8 cellular contexts compared by ENCODE assay signal in genomic region chr1:206178061-206178989, GRCh38. TPM values are rescaled to one million over a fixed set of nuclear protein-coding genes. Genes with fewer than 3 reads are reported as not detected.
DNase-seq lines count a peak whose midpoint lies in the region; ATAC-seq and TF ChIP-seq lines count a peak whose summit lies in the region.
"Not testable (repeated sequence)": the region's sequence is repeated elsewhere in the genome, so short reads cannot be mapped to it uniquely, and the experiment has no call there.

No MANE protein-coding gene starts in this region.

- not testable (repeated sequence) for H3K27me3 Mint-ChIP-seq in HFFc6 (ENCODE audit: insufficient read depth)

- not testable (repeated sequence) for H2BK15ac ChIP-seq in mesenchymal stem cell (ENCODE audit: low read depth, poor library complexity, severe bottlenecking)

- not testable (repeated sequence) for TF ChIP-seq CTCF in HFFc6 (IDR thresholded peaks at IDR 0.05); NB4 (IDR thresholded peaks at IDR 0.05; ENCODE audit: low read depth, low read length); fibroblast of lung (conservative IDR thresholded peaks at IDR 0.05 in 1 of 2, IDR thresholded peaks at IDR 0.05 in 1 of 2; ENCODE audit: low read depth in 1 of 2, low read length in 2 of 2)

- H3K4ac ChIP-seq in mesenchymal stem cell (ENCODE audit: low read depth in 1 of 2, low read length in 2 of 2), result peak overlapping the region in 1 of 2 experiments; percentile 61

- peak overlapping the region; percentile 47; the same call in 1 of the 2 replicates for H3K4me3 Mint-ChIP-seq in HFFc6

- not testable (repeated sequence) for H2BK5ac ChIP-seq in mesenchymal stem cell (ENCODE audit: low read depth, low read length, poor library complexity, severe bottlenecking)

- H3K36me3 Mint-ChIP-seq in HFFc6 (ENCODE audit: low read depth), result not testable (repeated sequence)

- not testable (repeated sequence) for H3K9me3 Mint-ChIP-seq in HFFc6

- not testable (repeated sequence) for H3K27ac ChIP-seq in fibroblast of lung (ENCODE audit: insufficient read depth, low read length); mesenchymal stem cell (ENCODE audit: low read length, poor library complexity, severe bottlenecking)

- not testable (repeated sequence) for H3K79me1 ChIP-seq in mesenchymal stem cell (replicated peaks; ENCODE audit: low read length, poor library complexity, severe bottlenecking)

- not testable (repeated sequence) for H3K9ac ChIP-seq in fibroblast of lung (ENCODE audit: insufficient read depth, low read length); mesenchymal stem cell (ENCODE audit: low read length)

- not testable (repeated sequence) for H3K18ac ChIP-seq in mesenchymal stem cell (ENCODE audit: low read depth in 1 of 2, low read length in 2 of 2)

- not testable (repeated sequence) for H4K8ac ChIP-seq in mesenchymal stem cell (ENCODE audit: low read length)

- DNase-seq in Daoy (ENCODE audit: low read depth) (peak; percentile 20), HFFc6 (peak; percentile 89), NB4 (ENCODE audit: low read depth) (peak; percentile 92), astrocyte of the hippocampus (ENCODE audit: low read depth, low spot score) (peak; percentile 10), fibroblast of lung (ENCODE audit: low read depth in 2 of 2) (peak; percentile 69 to 90), mesenchymal stem cell (peak; percentile 81), stromal cell of bone marrow (ENCODE audit: low read depth) (peak; percentile 62)

- not testable (repeated sequence) for H4K91ac ChIP-seq in mesenchymal stem cell (ENCODE audit: low read length)

- ATAC-seq in SK-N-SH treated with all-trans-retinoic acid at 6 μM for 48 hours, result peak; percentile 19; the same call in 2 of the 3 replicates

- H2AK5ac ChIP-seq in mesenchymal stem cell (ENCODE audit: low read length, severe bottlenecking), result not testable (repeated sequence)

- H3K4me2 ChIP-seq in fibroblast of lung (ENCODE audit: extremely low read depth, insufficient read depth, low read length); mesenchymal stem cell (ENCODE audit: low read length, poor library complexity, severe bottlenecking): not testable (repeated sequence)

- H2AFZ ChIP-seq in fibroblast of lung (ENCODE audit: low read length); mesenchymal stem cell (ENCODE audit: low read depth, low read length): not testable (repeated sequence)

- TF ChIP-seq POLR2A in NB4 (IDR thresholded peaks at IDR 0.05; ENCODE audit: extremely low read depth, insufficient read length), result not testable (repeated sequence)

- not testable (repeated sequence) for H2BK120ac ChIP-seq in mesenchymal stem cell (ENCODE audit: low read depth, low read length)

- H3K36me3 ChIP-seq in fibroblast of lung (ENCODE audit: control insufficient read depth, insufficient read depth, low read length); mesenchymal stem cell (ENCODE audit: control insufficient read depth in 1 of 2, insufficient read depth in 2 of 2, low read depth in 1 of 2, low read length in 2 of 2): not testable (repeated sequence)

- peak overlapping the region; percentile 28 for H3K4me3 ChIP-seq in NB4 (ENCODE audit: low read depth, low read length)
- H3K4me3 ChIP-seq in fibroblast of lung (replicated peaks in 1 of 4; ENCODE audit: control extremely low read depth in 1 of 4, insufficient read depth in 1 of 4, low read depth in 3 of 4, low read length in 4 of 4); mesenchymal stem cell (ENCODE audit: insufficient read depth in 1 of 2, low read depth in 1 of 2, low read length in 2 of 2): not testable (repeated sequence)

- H3K27me3 ChIP-seq in fibroblast of lung (ENCODE audit: control insufficient read depth, insufficient read depth, low read length); mesenchymal stem cell (ENCODE audit: control insufficient read depth in 1 of 2, insufficient read depth in 1 of 2, low read length in 2 of 2): not testable (repeated sequence)

- WGBS in mesenchymal stem cell, result 100% methylated on average over 1 of the region's 9 CpGs

- H3K9me3 ChIP-seq in fibroblast of lung (ENCODE audit: control insufficient read depth, insufficient read depth, low read depth, low read length); mesenchymal stem cell (ENCODE audit: control insufficient read depth, low read length): not testable (repeated sequence)

- not testable (repeated sequence) for H3K14ac ChIP-seq in mesenchymal stem cell (ENCODE audit: low read length in 2 of 2)

- not testable (repeated sequence) for H4K20me1 ChIP-seq in fibroblast of lung (ENCODE audit: control insufficient read depth, extremely low read depth, insufficient read depth, low read length)

- H2BK12ac ChIP-seq in mesenchymal stem cell (ENCODE audit: low read length in 2 of 2), result not testable (repeated sequence)

- peak overlapping the region; percentile 89 for H3K27ac Mint-ChIP-seq in HFFc6

- H3K4me1 Mint-ChIP-seq in HFFc6 (ENCODE audit: low read depth), result peaks cover 20% of the 10 kb centered on the region

- not testable (repeated sequence) for H3K79me2 ChIP-seq in fibroblast of lung (ENCODE audit: control insufficient read depth, insufficient read depth, low read length)

- H3K4me1 ChIP-seq in fibroblast of lung (ENCODE audit: control insufficient read depth, extremely low read depth, insufficient read depth, low read length); mesenchymal stem cell (ENCODE audit: control insufficient read depth, insufficient read depth, low read depth, low read length): not testable (repeated sequence)

- H3K23ac ChIP-seq in mesenchymal stem cell (ENCODE audit: low read length in 2 of 2), result not testable (repeated sequence)

RNA-seq across cellular contexts. Expression of gene FAM72A, which starts 24.3 kb away (rescaled TPM):
- 11.4 and 20.7 TPM in 2 replicates for total RNA-seq in Daoy (2014; rRNA removed; shearing (Covaris generic))
- total RNA-seq in HFFc6 (2021; fragmentation: NEBNext Ultra II Directional; extraction: Animal tissue kit (Norgen Biotek cat#: 25700)), result 1 to 10 TPM; 6.8 to 8.2 (median 7.2) TPM
- total RNA-seq in fibroblast of lung, result 1.8 and 4.5 TPM in 2 replicates
- 1.5 and 4.5 TPM in 2 replicates for polyA plus RNA-seq in fibroblast of lung
- polyA plus RNA-seq in fibroblast of lung (2012), result 2.1 and 4.1 TPM in 2 replicates
- 3.7 TPM in 1 of 2 replicates, not detected in the other for polyA minus RNA-seq in fibroblast of lung (ENCODE audit: low replicate concordance)
- 1.9 TPM for polyA plus RNA-seq in mesenchymal stem cell (2013, experiment 1 of 2)
- polyA plus RNA-seq in mesenchymal stem cell (2013, experiment 2 of 2), result 1.9 TPM

RNA-seq across cellular contexts. Expression of gene SRGAP2, which starts 25.0 kb away (rescaled TPM):
- total RNA-seq in Daoy (2014; rRNA removed; shearing (Covaris generic)), result 16.7 and 17.8 TPM in 2 replicates
- 10 to 100 TPM; 59.6 to 75.9 (median 71.3) TPM for total RNA-seq in HFFc6 (2021; fragmentation: NEBNext Ultra II Directional; extraction: Animal tissue kit (Norgen Biotek cat#: 25700))
- total RNA-seq in fibroblast of lung, result 47.3 and 51.9 TPM in 2 replicates
- 14.3 and 17.7 TPM in 2 replicates for polyA plus RNA-seq in fibroblast of lung
- polyA plus RNA-seq in fibroblast of lung (2012), result 28.5 and 30.3 TPM in 2 replicates
- polyA minus RNA-seq in fibroblast of lung (ENCODE audit: low replicate concordance), result 36.9 and 57.9 TPM in 2 replicates
- 21.8 TPM for polyA plus RNA-seq in mesenchymal stem cell (2013, experiment 1 of 2)
- 21.8 TPM for polyA plus RNA-seq in mesenchymal stem cell (2013, experiment 2 of 2)

Comparison
In these comparisons a context has a peak if more than half of its experiments do, and no peak if none do; other contexts are left out.
1. DNase-seq: peak in every context shown above with its lines; median percentile 92 in NB4; 89 in HFFc6; 81 in mesenchymal stem cell; 80 in fibroblast of lung; 62 in stromal cell of bone marrow; 20 in Daoy; 10 in astrocyte of the hippocampus.